Comparison of ENCODE assay signal across 7 cellular contexts in genomic region chr1:923131-923990, GRCh38. TPM values are rescaled to one million over a fixed set of nuclear protein-coding genes. Genes with fewer than 3 reads are reported as not detected.
DNase-seq lines count a peak whose midpoint lies in the region; ATAC-seq, FAIRE-seq and TF ChIP-seq lines count a peak whose summit lies in the region.

Gene SAMD11 (plus strand): TSS chr1:923923. CDS start chr1:924432, 509 bp downstream.

- H2AFZ ChIP-seq in GM23338 (peak within 1 kb of the TSS; percentile 78; the same call in 1 of the 2 replicates), endothelial cell of umbilical vein (ENCODE audit: low read depth, low read length) (no peak within 1 kb of the TSS)

- BruUV-seq in endothelial cell of umbilical vein (replicated peaks; lab: Mats Ljungman, UMichigan) = no TSS peak

- CTCF ChIA-PET in endothelial cell of umbilical vein (lab: Charles Lee) = interaction anchor here (1.4 kb wide), 1 partner anchor 15 kb away, joined by 4 read pairs; no protein-coding TSS in a partner anchor

- no peaks in the 10 kb centered on the region for H3F3A ChIP-seq in GM23338 (replicated peaks; ENCODE audit: low read depth)

- peaks cover 100% of the 10 kb centered on the region for H3K27me3 ChIP-seq in GM23338 (ENCODE audit: insufficient read depth)
- peaks cover 20 to 27% of the 10 kb centered on the region in 2 experiments for H3K27me3 ChIP-seq in endothelial cell of umbilical vein (ENCODE audit: control insufficient read depth in 2 of 2, insufficient read depth in 2 of 2, low read length in 2 of 2)

- H3K27me3 Mint-ChIP-seq in GM23338 (ENCODE audit: insufficient read depth, low read depth, poor library complexity) = peaks cover 80% of the 10 kb centered on the region

- H3K9me3 ChIP-seq in endothelial cell of umbilical vein (replicated peaks; ENCODE audit: control insufficient read depth, insufficient read depth, low read length) (no peaks in the 10 kb centered on the region), mesodermal cell (ENCODE audit: control insufficient read depth, low read length) (no peaks in the 10 kb centered on the region)

- no peak within 1 kb of the TSS for H3K27ac Mint-ChIP-seq in GM23338

- no peaks in the 10 kb centered on the region; the same call in none of the 2 replicates for H4K20me1 ChIP-seq in GM23338 (replicated peaks; ENCODE audit: insufficient read depth)
- H4K20me1 ChIP-seq in endothelial cell of umbilical vein (replicated peaks; ENCODE audit: control insufficient read depth, extremely low read depth, insufficient read depth, low read length) = no peaks in the 10 kb centered on the region

- H3K4me3 Mint-ChIP-seq in GM23338 = peak within 1 kb of the TSS; percentile 73

- no peak for FAIRE-seq in endothelial cell of umbilical vein (lab: Jason Lieb, UNC)

- no peak within 1 kb of the TSS for H3K9ac ChIP-seq in endothelial cell of umbilical vein (replicated peaks; ENCODE audit: extremely low read depth, insufficient read depth, low read length)

- H3K9me1 ChIP-seq in endothelial cell of umbilical vein (replicated peaks; ENCODE audit: control insufficient read depth, extremely low read depth, insufficient read depth, low read length) = no peaks in the 10 kb centered on the region

- peaks cover 22% of the 10 kb centered on the region for H3K4me1 Mint-ChIP-seq in GM23338

- 4 to 5% methylated on average over 34 to 53 of the region's 72 CpGs for WGBS in mesodermal cell (ENCODE audit: insufficient coverage in 2 of 2), 2 experiments

- H3K4me1 ChIP-seq in GM23338 (ENCODE audit: insufficient read depth) (peaks cover 9% of the 10 kb centered on the region; the same call in 1 of the 2 replicates), endothelial cell of umbilical vein (ENCODE audit: control insufficient read depth, extremely low read depth, insufficient read depth, low read length) (no peaks in the 10 kb centered on the region), mesodermal cell (ENCODE audit: control insufficient read depth, insufficient read depth, low read length, poor library complexity, severe bottlenecking) (peaks cover 26% of the 10 kb centered on the region)

- H3K9me2 ChIP-seq in GM23338 (ENCODE audit: insufficient read depth) = no peaks in the 10 kb centered on the region

- peak within 1 kb of the TSS; percentile 58 for H3K4me3 ChIP-seq in GM23338
- H3K4me3 ChIP-seq in endothelial cell of umbilical vein (replicated peaks in 1 of 3; ENCODE audit: insufficient read depth in 1 of 3, low read depth in 1 of 3, low read length in 3 of 3) = peak within 1 kb of the TSS in 1 of 3 experiments; percentile 3
- peak within 1 kb of the TSS; percentile 62 for H3K4me3 ChIP-seq in mesodermal cell (ENCODE audit: extremely low read depth, insufficient read depth, low read length, poor library complexity, severe bottlenecking)

- DNase-seq in GM23338 (ENCODE audit: low spot score) (peak; percentile 71), NCI-H446 (lab: John Stamatoyannopoulos, UW) (peak; percentile 67 to 90), endothelial cell of umbilical vein (ENCODE audit: low read depth, low spot score) (peak; percentile 53), NK-92 (lab: John Stamatoyannopoulos, UW; ENCODE audit: unreplicated experiment) (no peak)
- DNase-seq in activated CD8-positive, alpha-beta memory T cell treated with anti-CD3 and anti-CD28 coated beads, Interleukin-2, amount 50 U/mL, for 24 hours (ENCODE audit: extremely low read depth) = peak; percentile 13
- peak; percentile 25 to 44 for DNase-seq in stimulated activated CD8-positive, alpha-beta memory T cell treated with anti-CD3 and anti-CD28 coated beads, Interleukin-15, amount 100 ng/mL, for 48 hours (ENCODE audit: low read depth in 2 of 2)

- intact Hi-C loops in endothelial cell of umbilical vein (cut with micrococcal nuclease) = loop anchor here (2.0 to 5.0 kb wide), 2 partner anchors 19 to 34 kb away; partner anchors contain the start of gene NOC2L

- peak within 1 kb of the TSS; percentile 90 for H3K4me2 ChIP-seq in GM23338
- H3K4me2 ChIP-seq in endothelial cell of umbilical vein (ENCODE audit: insufficient read depth, low read length) = no peak within 1 kb of the TSS

- peak; percentile 12 for ATAC-seq in GM23338

- H3K36me3 ChIP-seq in GM23338 (ENCODE audit: insufficient read depth) = no peaks in the 10 kb centered on the region
- no peaks in the 10 kb centered on the region for H3K36me3 ChIP-seq in endothelial cell of umbilical vein (ENCODE audit: control insufficient read depth in 2 of 2, extremely low read depth in 1 of 2, insufficient read depth in 2 of 2, low read length in 2 of 2)
- H3K36me3 ChIP-seq in mesodermal cell (ENCODE audit: control insufficient read depth, insufficient read depth, low read length) = no peaks in the 10 kb centered on the region

- TF ChIP-seq CTCF in GM23338 (conservative IDR thresholded peaks at IDR 0.05; ENCODE audit: low read depth in 2 of 2) (no peak), endothelial cell of umbilical vein (IDR thresholded peaks at IDR 0.05; ENCODE audit: extremely low read depth in 1 of 2, insufficient read depth in 1 of 2, low read depth in 1 of 2, low read length in 2 of 2) (no peak)

- no peak within 1 kb of the TSS for H3K27ac ChIP-seq in GM23338 (ENCODE audit: low read depth)
- H3K27ac ChIP-seq in endothelial cell of umbilical vein (ENCODE audit: insufficient read depth, low read depth, low read length) = no peak within 1 kb of the TSS
- H3K27ac ChIP-seq in mesodermal cell (ENCODE audit: low read depth, low read length, severe bottlenecking) = no peak within 1 kb of the TSS

- no peaks in the 10 kb centered on the region for H3K36me3 Mint-ChIP-seq in GM23338 (ENCODE audit: low read depth)

- POLR2A ChIA-PET in endothelial cell of umbilical vein (lab: Charles Lee) = no interaction called here

- no peak for TF ChIP-seq POLR2A in endothelial cell of umbilical vein (IDR thresholded peaks at IDR 0.05; ENCODE audit: low read depth, low read length)

- no peaks in the 10 kb centered on the region for H3K9me3 Mint-ChIP-seq in GM23338

- dilution Hi-C loops in endothelial cell of umbilical vein (cut with MboI; ENCODE audit: extremely low pct_ligation_motif_present, low sequenced_read_pairs) = no loop called here

- no peaks in the 10 kb centered on the region for H3K79me2 ChIP-seq in GM23338 (replicated peaks; ENCODE audit: insufficient read depth)
- no peaks in the 10 kb centered on the region for H3K79me2 ChIP-seq in endothelial cell of umbilical vein (ENCODE audit: control insufficient read depth, insufficient read depth, low read length)

TF ChIP-seq in GM23338, 12 proteins besides CTCF, POLR2A, EP300 and RAD21:
- TF ChIP-seq ZNF114 (CRISPR knock-in tag; IDR thresholded peaks at IDR 0.05) (no peak), EZH2 (IDR thresholded peaks at IDR 0.05; ENCODE audit: low read depth, unreplicated experiment) (peak; percentile 73), EZH2phosphoT487 (IDR thresholded peaks at IDR 0.05; ENCODE audit: unreplicated experiment) (peak; percentile 80)

TF ChIP-seq in endothelial cell of umbilical vein, 7 proteins besides CTCF, POLR2A, EP300 and RAD21:
- TF ChIP-seq JUN (IDR thresholded peaks at IDR 0.05; ENCODE audit: borderline replicate concordance, insufficient read depth, insufficient read length, low read depth) (no peak), POLR2AphosphoS5 (IDR thresholded peaks at IDR 0.05; ENCODE audit: insufficient read depth, low read depth, low read length) (no peak), MYC (IDR thresholded peaks at IDR 0.05; ENCODE audit: low read depth, low read length) (no peak), GATA2 (IDR thresholded peaks at IDR 0.05; ENCODE audit: insufficient read depth, insufficient read length, low read depth, low read length) (no peak), MAX (IDR thresholded peaks at IDR 0.05; ENCODE audit: insufficient read depth, insufficient read length) (no peak), FOS (IDR thresholded peaks at IDR 0.05; ENCODE audit: borderline replicate concordance, insufficient read depth, low read length) (no peak)
TF ChIP-seq in endothelial cell of umbilical vein: peak in this region for 0.

RNA-seq across cellular contexts. Expression of gene SAMD11, which starts in this region (rescaled TPM):
- total RNA-seq in GM23338 (2014; rRNA removed; shearing (Covaris generic)) = 0.14 and 0.19 TPM in 2 replicates
- polyA plus RNA-seq in GM23338 (2016; fragmentation: Nextera tagmentation; extraction: Ambion mirVana) (0.40 and 0.47 TPM in 2 replicates), endothelial cell of umbilical vein (0.08 TPM in 1 of 2 replicates, not detected in the other)
- not detected in 2 replicates for total RNA-seq in endothelial cell of umbilical vein
- 0.13 TPM in 1 of 2 replicates, not detected in the other for polyA plus RNA-seq in endothelial cell of umbilical vein (2011; cell fraction: cytosol; rRNA removed)
- 0.07 TPM in 1 of 2 replicates, not detected in the other for polyA plus RNA-seq in endothelial cell of umbilical vein (2011; cell fraction: nucleus; rRNA removed)
- polyA plus RNA-seq in endothelial cell of umbilical vein (2012) = not detected in 2 replicates
- polyA minus RNA-seq in endothelial cell of umbilical vein = not detected in 2 replicates
- 73.0 TPM for polyA minus RNA-seq in endothelial cell of umbilical vein (2011; cell fraction: cytosol; rRNA and poly(A)+ RNA removed)
- polyA minus RNA-seq in endothelial cell of umbilical vein (2011; cell fraction: nucleus; rRNA and poly(A)+ RNA removed) = 0.67 and 0.72 TPM in 2 replicates
- 59.2 TPM for polyA plus RNA-seq in mesodermal cell (2013, experiment 1 of 2)
- polyA plus RNA-seq in mesodermal cell (2013, experiment 2 of 2) = 43.4 TPM

Comparison
In these comparisons a context has a peak if more than half of its experiments do, and no peak if none do; other contexts are left out.
1. Peak in DNase-seq, ATAC-seq, H3K4me3 ChIP-seq and H3K4me2 ChIP-seq in GM23338; RNA of the gene not detected or under 1 TPM.